In the genomic region with DNA sequence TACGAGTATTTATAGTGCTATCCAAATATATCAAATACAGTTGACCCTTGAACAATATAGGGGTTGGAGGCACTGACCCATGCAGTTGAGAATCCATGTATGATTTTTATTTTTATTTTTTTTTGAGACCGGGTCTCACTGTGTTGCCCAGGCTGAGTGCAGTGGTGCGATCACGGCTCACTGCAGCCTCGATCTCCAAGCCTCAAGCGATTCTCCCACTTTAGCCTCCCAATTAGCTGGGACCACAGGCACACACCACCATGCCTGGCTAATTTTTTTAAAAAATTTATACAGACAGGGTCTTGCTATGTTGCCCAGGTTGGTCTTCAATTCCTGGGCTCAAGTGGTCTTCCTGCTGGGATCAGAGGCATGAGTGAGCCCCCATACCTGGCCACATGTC, we compare ENCODE assay signal across 17 cellular contexts.
DNase-seq lines count a peak whose midpoint lies in the region; ATAC-seq and TF ChIP-seq lines count a peak whose summit lies in the region.
"Had no signal": no experiment of that assay in that cellular context is flagged by ENCODE, and none has a peak within 500 bp of the region (broad histone marks: within the 10 kb centered on the region; RNA-seq: fewer than 3 reads in every experiment).

No MANE protein-coding gene starts in this region.

- no peak overlapping the region for H3K4me3 Mint-ChIP-seq in WTC11
- H3K4me3 Mint-ChIP-seq: CD4-positive, alpha-beta T cell; CD8-positive, alpha-beta T cell had no signal

- in situ Hi-C loops in mammary epithelial cell (cut with MboI; ENCODE audit: low sequenced_read_pairs in 2 of 2): no loop called here

- POLR2A ChIA-PET in HEK293 (lab: Yijun Ruan, JAX): no interaction called here
- POLR2A ChIA-PET in WTC11 (lab: Charles Lee): no interaction called here

- CTCF ChIA-PET in HEK293 (lab: Yijun Ruan, JAX) (no interaction called here), WTC11 (lab: Charles Lee) (no interaction called here), mammary epithelial cell (lab: Charles Lee; ENCODE audit: low non-redundant PET) (no interaction called here)

- intact Hi-C loops in mammary epithelial cell (cut with micrococcal nuclease): no loop called here

- H3K9me3 ChIP-seq in HEK293 (ENCODE audit: control insufficient read depth, insufficient read depth, low read depth, low read length): no peaks in the 10 kb centered on the region
- H3K9me3 ChIP-seq in mammary epithelial cell (replicated peaks; ENCODE audit: insufficient read depth, low read length): no peaks in the 10 kb centered on the region
- H3K9me3 ChIP-seq: BE2C, BLaER1, Caco-2 had no signal

- H3K27me3 Mint-ChIP-seq in WTC11 (ENCODE audit: low read depth): no peaks in the 10 kb centered on the region
- H3K27me3 Mint-ChIP-seq: CD4-positive, alpha-beta T cell had no signal

- H3K4me1 Mint-ChIP-seq in WTC11: no peaks in the 10 kb centered on the region

- H4K20me1 ChIP-seq in mammary epithelial cell (ENCODE audit: insufficient read depth, low read length): no peaks in the 10 kb centered on the region
- H4K20me1 ChIP-seq: BLaER1 had no signal

- H3K9me3 Mint-ChIP-seq in WTC11: no peaks in the 10 kb centered on the region
- H3K9me3 Mint-ChIP-seq: CD4-positive, alpha-beta T cell; CD8-positive, alpha-beta T cell had no signal

- no peak overlapping the region for H3K27ac Mint-ChIP-seq in WTC11
- H3K27ac Mint-ChIP-seq: CD4-positive, alpha-beta T cell; CD8-positive, alpha-beta T cell had no signal

- H3K4me2 ChIP-seq in mammary epithelial cell (ENCODE audit: insufficient read depth, low read depth, low read length): no peak overlapping the region
- H3K4me2 ChIP-seq: BLaER1 had no signal

- no TSS peak for BruUV-seq in mammary epithelial cell (replicated peaks; lab: Mats Ljungman, UMichigan)

- DNase-seq in WTC11 (ENCODE audit: low spot score) (no peak), mammary epithelial cell (no peak), NOMO-1 treated with dmso at 0.1 percent for 144 hours (lab: John Stamatoyannopoulos, UW; ENCODE audit: unreplicated experiment) (no peak)
- DNase-seq: 8988T; ACHN; BE2C; C1 segment of cervical spinal cord; Caco-2; Calu3; CD4-positive, alpha-beta T cell; CD8-positive, alpha-beta T cell; DMS79 treated with DMSO at 0.1 percent for 48 hours; GF-D8 had no signal

- no peaks in the 10 kb centered on the region for H3K27me3 ChIP-seq in mammary epithelial cell (ENCODE audit: insufficient read depth, low read length)
- H3K27me3 ChIP-seq: BE2C, BLaER1 had no signal

- H3K4me1 ChIP-seq in HEK293 (ENCODE audit: control insufficient read depth, insufficient read depth, low read length) (no peaks in the 10 kb centered on the region), mammary epithelial cell (ENCODE audit: insufficient read depth, low read length) (no peaks in the 10 kb centered on the region)
- H3K4me1 ChIP-seq: BE2C, BLaER1, Caco-2 had no signal

- dilution Hi-C loops in mammary epithelial cell (cut with HindIII; ENCODE audit: low sequenced_read_pairs): no loop called here

- H3K36me3 Mint-ChIP-seq in WTC11: peaks cover 61% of the 10 kb centered on the region

- no peak overlapping the region for H3K4me3 ChIP-seq in HEK293 (ENCODE audit: low read depth, low read length)
- H3K4me3 ChIP-seq in mammary epithelial cell (replicated peaks in 1 of 3; ENCODE audit: insufficient read depth in 1 of 3, low read depth in 2 of 3, low read length in 3 of 3): no peak overlapping the region
- H3K4me3 ChIP-seq: BLaER1 had no signal

- no peak overlapping the region for H3K9ac ChIP-seq in mammary epithelial cell (ENCODE audit: insufficient read depth, low read length)
- H3K9ac ChIP-seq: BLaER1 had no signal

- H2AFZ ChIP-seq in mammary epithelial cell (ENCODE audit: low read depth, low read length): no peak overlapping the region

- H3K27ac ChIP-seq in C4-2B (peak overlapping the region; percentile 64), HEK293 (ENCODE audit: extremely low read depth, low read depth, low read length) (no peak overlapping the region), mammary epithelial cell (ENCODE audit: insufficient read depth, low read depth, low read length) (no peak overlapping the region)
- H3K27ac ChIP-seq: BLaER1 had no signal

- TF ChIP-seq CTCF in C4-2B (conservative IDR thresholded peaks at IDR 0.05) (no peak), HEK293 (tag by site-specific recombination; IDR thresholded peaks at IDR 0.05) (no peak), WTC11 (IDR thresholded peaks at IDR 0.05) (no peak), mammary epithelial cell (conservative IDR thresholded peaks at IDR 0.05 in 1 of 2, IDR thresholded peaks at IDR 0.05 in 1 of 2; ENCODE audit: extremely low read depth in 1 of 2, insufficient read depth in 1 of 2, low read depth in 1 of 2, low read length in 2 of 2) (no peak)

- no peak for ATAC-seq in WTC11
- ATAC-seq in HG03280 (IDR thresholded peaks at IDR 0.05; ENCODE audit: unreplicated experiment): no peak
- ATAC-seq: CD8-positive, alpha-beta T cell had no signal

- WGBS in mammary epithelial cell (ENCODE audit: low coverage, missing lambda C conversion rate): 83% methylated on average over 6 of the region's 6 CpGs

- H3K36me3 ChIP-seq in HEK293 (ENCODE audit: control insufficient read depth in 2 of 2, insufficient read depth in 1 of 2, low read length in 2 of 2) (peaks cover 8 to 40% of the 10 kb centered on the region in 2 experiments), mammary epithelial cell (ENCODE audit: insufficient read depth, low read length) (peaks cover 11% of the 10 kb centered on the region)
- H3K36me3 ChIP-seq: BE2C had no signal

- no peaks in the 10 kb centered on the region for H3K79me2 ChIP-seq in mammary epithelial cell (ENCODE audit: insufficient read depth, low read length)

TF ChIP-seq in HEK293, 187 proteins besides CTCF, POLR2A, EP300 and RAD21:
- TF ChIP-seq ZNF121 (tag by site-specific recombination; IDR thresholded peaks at IDR 0.05): 0 out of 2 replicates have a peak, but pooled peaks have one; percentile 47
- no peak for TF ChIP-seq ZEB2 (tag by site-specific recombination; IDR thresholded peaks at IDR 0.05)
TF ChIP-seq in HEK293: peak in this region for 1.

TF ChIP-seq in WTC11, 78 proteins besides CTCF, POLR2A, EP300 and RAD21:
- TF ChIP-seq FOXP4 (CRISPR knock-in tag; IDR thresholded peaks at IDR 0.05) (no peak), ZNF121 (CRISPR knock-in tag; IDR thresholded peaks at IDR 0.05) (peak; percentile 70; the same call in 1 of the 2 replicates)
